ENCODE assay signal across 8 cellular contexts in the genomic region with DNA sequence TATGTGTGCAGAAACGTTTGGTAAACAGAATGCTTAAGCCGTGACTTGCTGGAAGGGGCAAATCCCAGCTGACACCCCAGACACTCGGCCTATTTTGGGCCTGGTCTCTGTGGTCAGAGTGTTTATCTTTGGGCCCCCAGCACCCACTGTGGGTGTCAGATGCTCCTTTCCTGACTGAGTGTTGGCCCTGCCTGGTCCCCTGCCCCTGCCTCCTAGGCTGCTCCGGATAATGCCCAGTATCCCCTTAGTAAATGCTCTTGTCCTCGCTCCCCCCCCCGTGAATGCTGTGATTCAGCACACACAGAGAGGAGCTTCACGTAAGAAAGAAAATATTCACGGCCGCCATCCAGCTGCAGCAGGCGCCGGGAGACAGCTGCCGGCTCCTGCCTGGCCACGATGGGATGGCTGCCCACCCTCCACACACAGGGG. TPM values are rescaled to one million over a fixed set of nuclear protein-coding genes. Genes with fewer than 3 reads are reported as not detected.
DNase-seq lines count a peak whose midpoint lies in the region; ATAC-seq and TF ChIP-seq lines count a peak whose summit lies in the region.

No MANE protein-coding gene starts in this region.

- peaks cover 0 to 6% of the 10 kb centered on the region in 2 donors for H3K27me3 Mint-ChIP-seq in T-cell
- H3K27me3 Mint-ChIP-seq in activated CD4-positive, alpha-beta T cell treated with anti-CD3 and anti-CD28 coated beads, Interleukin-2, amount 10 ng/mL, durations not matched to agents 7 days and 5 days, result peaks cover 2% of the 10 kb centered on the region

- H3K4me3 Mint-ChIP-seq in T-cell, result no peak overlapping the region
- H3K4me3 Mint-ChIP-seq in activated CD4-positive, alpha-beta T cell treated with anti-CD3 and anti-CD28 coated beads, Interleukin-2, amount 10 ng/mL, durations not matched to agents 7 days and 5 days, result no peak overlapping the region

- DNase-seq in LHCN-M2 (ENCODE audit: low read depth) (peak; percentile 86), lower lobe of right lung (no peak), substantia nigra (lab: John Stamatoyannopoulos, UW) (peak in 47 of 49 donors; percentile 40 to 93 (median 77)), GM19240 (ENCODE audit: insufficient read length, low spot score) (no peak), T-cell (no peak)
- DNase-seq in activated CD4-positive, alpha-beta T cell treated with anti-CD3 and anti-CD28 coated beads, Interleukin-2, amount 10 ng/mL, durations not matched to agents 7 days and 5 days, result no peak

- H3K27me3 ChIP-seq in lower lobe of right lung (ENCODE audit: low read depth), result no peaks in the 10 kb centered on the region

- peaks cover 53% of the 10 kb centered on the region for H3K4me1 ChIP-seq in lower lobe of right lung

- no peak for TF ChIP-seq CTCF in lower lobe of right lung (IDR thresholded peaks at IDR 0.05)

- H3K27ac Mint-ChIP-seq in T-cell, result no peak overlapping the region
- H3K27ac Mint-ChIP-seq in activated CD4-positive, alpha-beta T cell treated with anti-CD3 and anti-CD28 coated beads, Interleukin-2, amount 10 ng/mL, durations not matched to agents 7 days and 5 days, result no peak overlapping the region

- ATAC-seq in lower lobe of right lung, result peak; percentile 13 to 26
- no peak for ATAC-seq in GM19351 (IDR thresholded peaks at IDR 0.05; ENCODE audit: unreplicated experiment)
- ATAC-seq in T-cell (replicated peaks in 1 of 4), result no peak

- intact Hi-C loops in lower lobe of right lung (cut with DNase I), result no loop called here

- no peaks in the 10 kb centered on the region for H3K9me3 ChIP-seq in lower lobe of right lung

- POLR2A ChIA-PET in T-cell (lab: Charles Lee), result no interaction called here
- POLR2A ChIA-PET in activated CD4-positive, alpha-beta T cell treated with anti-CD3 and anti-CD28 coated beads, Interleukin-2, amount 10 ng/mL, durations not matched to agents 7 days and 5 days (lab: Charles Lee), result no interaction called here

- H3K36me3 ChIP-seq in lower lobe of right lung, result no peaks in the 10 kb centered on the region

- H3K36me3 Mint-ChIP-seq in T-cell, result peaks cover 4% of the 10 kb centered on the region
- H3K36me3 Mint-ChIP-seq in activated CD4-positive, alpha-beta T cell treated with anti-CD3 and anti-CD28 coated beads, Interleukin-2, amount 10 ng/mL, durations not matched to agents 7 days and 5 days (ENCODE audit: low read depth), result no peaks in the 10 kb centered on the region

- no peak overlapping the region for H3K4me3 ChIP-seq in lower lobe of right lung

- no peaks in the 10 kb centered on the region for H3K4me1 Mint-ChIP-seq in T-cell
- no peaks in the 10 kb centered on the region for H3K4me1 Mint-ChIP-seq in activated CD4-positive, alpha-beta T cell treated with anti-CD3 and anti-CD28 coated beads, Interleukin-2, amount 10 ng/mL, durations not matched to agents 7 days and 5 days

- peak overlapping the region; percentile 94 for H3K27ac ChIP-seq in cingulate gyrus (ENCODE audit: low read depth, low read length)
- peak overlapping the region; percentile 76 for H3K27ac ChIP-seq in lower lobe of right lung
- peak overlapping the region; percentile 96 for H3K27ac ChIP-seq in substantia nigra (ENCODE audit: low read depth, low read length, poor library complexity, severe bottlenecking)

- no peaks in the 10 kb centered on the region for H3K9me3 Mint-ChIP-seq in T-cell
- H3K9me3 Mint-ChIP-seq in activated CD4-positive, alpha-beta T cell treated with anti-CD3 and anti-CD28 coated beads, Interleukin-2, amount 10 ng/mL, durations not matched to agents 7 days and 5 days, result no peaks in the 10 kb centered on the region

- CTCF ChIA-PET in T-cell (lab: Charles Lee), result no interaction called here
- CTCF ChIA-PET in activated CD4-positive, alpha-beta T cell treated with anti-CD3 and anti-CD28 coated beads, Interleukin-2, amount 10 ng/mL, durations not matched to agents 7 days and 5 days (lab: Charles Lee), result interaction anchor here (1.0 to 1.3 kb wide), 4 partner anchors 9 to 65 kb away, joined by 3 to 4 read pairs (median 3); no protein-coding TSS in a partner anchor

RNA-seq across cellular contexts. Expression of a gene that starts 11.3 kb away (rescaled TPM):
- total RNA-seq in LHCN-M2 (2014; rRNA removed), result 13.5 and 36.2 TPM in 2 replicates
- 14.3 TPM for polyA plus RNA-seq in LHCN-M2 (2012)
- total RNA-seq in lower lobe of right lung, result 11.4 TPM
- under 1 TPM in 3 of 5 donors, not detected in 2; 0.10 to 0.82 (median 0.13) TPM for total RNA-seq in T-cell
- not detected for total RNA-seq in activated CD4-positive, alpha-beta T cell treated with anti-CD3 and anti-CD28 coated beads, Interleukin-2, amount 10 ng/mL, durations not matched to agents 7 days and 5 days

Comparison
In these comparisons a context has a peak if more than half of its experiments do, and no peak if none do; other contexts are left out.
1. DNase-seq: peak in LHCN-M2 (single experiment) and substantia nigra (47 of 49); none in lower lobe of right lung (single experiment), GM19240 (single experiment), T-cell (0 of 34) and activated CD4-positive, alpha-beta T cell treated with anti-CD3 and anti-CD28 coated beads, Interleukin-2, amount 10 ng/mL, durations not matched to agents 7 days and 5 days (single experiment).
2. ATAC-seq: peak in lower lobe of right lung (2 of 2); none in GM19351 (single experiment) and T-cell (0 of 4).
3. Peak in every context shown above with its lines, with median percentiles within 50 percentile points of each other: H3K27ac ChIP-seq.